ENCODE assay signal across 25 cellular contexts in genomic region chr17:1529863-1530262, GRCh38. TPM values are rescaled to one million over a fixed set of nuclear protein-coding genes. Genes with fewer than 3 reads are reported as not detected.
DNase-seq lines count a peak whose midpoint lies in the region; ATAC-seq and TF ChIP-seq lines count a peak whose summit lies in the region.
"Had no signal": no experiment of that assay in that cellular context is flagged by ENCODE, and none has a peak within 500 bp of the region (broad histone marks: within the 10 kb centered on the region; RNA-seq: fewer than 3 reads in every experiment).

No MANE protein-coding gene starts in this region.

- ATAC-seq in activated T-cell treated with anti-CD3 and anti-CD28 coated beads, Interleukin-2, amount 50 U/mL, for 72 hours (replicated peaks in 1 of 2): no peak
- no peak for ATAC-seq in esophagus mucosa
- no peak for ATAC-seq in GM18861 (IDR thresholded peaks at IDR 0.05; ENCODE audit: unreplicated experiment)
- ATAC-seq: Right ventricle myocardium inferior; stimulated activated memory B cell treated with anti-CD40 and anti-IgM and Interleukin-4, amounts not matched to agents 10 μg/mL and 1 μg/mL and 100 μg/mL, for 72 hours had no signal

- no peak overlapping the region for H3K4me3 Mint-ChIP-seq in activated T-cell treated with anti-CD3 and anti-CD28 coated beads, Interleukin-2, amount 50 U/mL, for 72 hours
- H3K4me3 Mint-ChIP-seq: activated naive CD8-positive, alpha-beta T cell; HFFc6; neural crest cell; stimulated activated memory B cell treated with anti-CD40 and anti-IgM and Interleukin-4, amounts not matched to agents 10 μg/mL and 1 μg/mL and 100 μg/mL, for 72 hours had no signal

- no peaks in the 10 kb centered on the region for H3K27me3 Mint-ChIP-seq in activated T-cell treated with anti-CD3 and anti-CD28 coated beads, Interleukin-2, amount 50 U/mL, for 72 hours (ENCODE audit: low read depth)
- H3K27me3 Mint-ChIP-seq: activated naive CD8-positive, alpha-beta T cell; stimulated activated memory B cell treated with anti-CD40 and anti-IgM and Interleukin-4, amounts not matched to agents 10 μg/mL and 1 μg/mL and 100 μg/mL, for 72 hours had no signal

- H3K27ac Mint-ChIP-seq in activated T-cell treated with anti-CD3 and anti-CD28 coated beads, Interleukin-2, amount 50 U/mL, for 72 hours: peak overlapping the region; percentile 95
- H3K27ac Mint-ChIP-seq: HFFc6; stimulated activated memory B cell treated with anti-CD40 and anti-IgM and Interleukin-4, amounts not matched to agents 10 μg/mL and 1 μg/mL and 100 μg/mL, for 72 hours had no signal

- H3K4me1 Mint-ChIP-seq in activated T-cell treated with anti-CD3 and anti-CD28 coated beads, Interleukin-2, amount 50 U/mL, for 72 hours (ENCODE audit: low read depth): no peaks in the 10 kb centered on the region
- H3K4me1 Mint-ChIP-seq: neural crest cell had no signal

- no peak for TF ChIP-seq CTCF in fibroblast of the aortic adventitia (IDR thresholded peaks at IDR 0.05; ENCODE audit: insufficient read depth, low read length)

- no peak for DNase-seq in activated T-cell treated with anti-CD3 and anti-CD28 coated beads, Interleukin-2, amount 50 U/mL, for 72 hours
- DNase-seq in activated T-cell treated with anti-CD3 and anti-CD28 coated beads for 4 hours (no peak), DMS53 (lab: John Stamatoyannopoulos, UW) (peak; percentile 23), OCI-M1 (lab: John Stamatoyannopoulos, UW) (peak; percentile 2), fibroblast of the aortic adventitia (ENCODE audit: low read depth) (peak; percentile 11), middle frontal gyrus (ENCODE audit: extremely low spot score, low spot score) (no peak)
- DNase-seq: ACHN; activated CD4-positive, alpha-beta T cell treated with anti-CD3 and anti-CD28 coated beads, Interleukin-2, amount 50 U/mL, for 48 hours; central memory CD4-positive, alpha-beta T cell; glutamatergic neuron; HFFc6; lower lobe of right lung; NCI-H1436 treated with DMSO at 0.1 percent for 48 hours; NCI-H69; stimulated activated CD4-positive, alpha-beta T cell treated with anti-CD3 and anti-CD28 coated beads, Interleukin-2, amount 100 ng/mL, for 48 hours; T-helper 9 cell; uterus had no signal

- no peak overlapping the region for H3K4me3 ChIP-seq in fibroblast of the aortic adventitia (ENCODE audit: low read depth, low read length)
- H3K4me3 ChIP-seq: BLaER1 treated with 17β-estradiol and CSF1 and Interleukin-3, amounts not matched to agents 10 nM and 100 nM; lower lobe of right lung; right atrium auricular region; uterus had no signal

- H3K36me3 Mint-ChIP-seq in activated T-cell treated with anti-CD3 and anti-CD28 coated beads, Interleukin-2, amount 50 U/mL, for 72 hours (ENCODE audit: insufficient read depth in 2 of 2): peaks cover 0 to 4% of the 10 kb centered on the region in 2 donors

- H3K9me3 Mint-ChIP-seq in activated T-cell treated with anti-CD3 and anti-CD28 coated beads, Interleukin-2, amount 50 U/mL, for 72 hours: no peaks in the 10 kb centered on the region
- H3K9me3 Mint-ChIP-seq: HFFc6; neural crest cell; stimulated activated memory B cell treated with anti-CD40 and anti-IgM and Interleukin-4, amounts not matched to agents 10 μg/mL and 1 μg/mL and 100 μg/mL, for 72 hours had no signal

RNA-seq across cellular contexts. Expression of gene INPP5K, which starts 13.5 kb away (rescaled TPM):
- 10 to 100 TPM; 48.4 to 51.2 TPM for total RNA-seq in activated T-cell treated with anti-CD3 and anti-CD28 coated beads, Interleukin-2, amount 50 U/mL, for 72 hours
- 13.2 and 27.3 TPM in 2 replicates for total RNA-seq in fibroblast of the aortic adventitia (ENCODE audit: low replicate concordance)
- total RNA-seq in esophagus mucosa: 21.4 TPM

RNA-seq across cellular contexts. Expression of gene PITPNA, which starts 32.7 kb away (rescaled TPM):
- total RNA-seq in activated T-cell treated with anti-CD3 and anti-CD28 coated beads, Interleukin-2, amount 50 U/mL, for 72 hours: 10 to 100 TPM; 36.0 to 40.7 TPM
- total RNA-seq in fibroblast of the aortic adventitia (ENCODE audit: low replicate concordance) (28.4 and 33.3 TPM in 2 replicates), esophagus mucosa (94.4 TPM)

RNA-seq across cellular contexts. Expression of gene MYO1C, which starts 37.4 kb away (rescaled TPM):
- total RNA-seq in activated T-cell treated with anti-CD3 and anti-CD28 coated beads, Interleukin-2, amount 50 U/mL, for 72 hours: 10 to 100 TPM; 32.8 to 49.9 TPM
- total RNA-seq in fibroblast of the aortic adventitia (ENCODE audit: low replicate concordance) (127 and 139 TPM in 2 replicates), esophagus mucosa (94.2 TPM)

Comparison
In these comparisons a context has a peak if more than half of its experiments do, and no peak if none do; other contexts are left out.
1. DNase-seq: peak in DMS53 (single experiment), OCI-M1 (single experiment) and fibroblast of the aortic adventitia (single experiment); none in activated T-cell treated with anti-CD3 and anti-CD28 coated beads, Interleukin-2, amount 50 U/mL, for 72 hours (0 of 2), activated T-cell treated with anti-CD3 and anti-CD28 coated beads for 4 hours (single experiment) and middle frontal gyrus (single experiment).